ENCODE assay signal across 27 cellular contexts in the genomic region with DNA sequence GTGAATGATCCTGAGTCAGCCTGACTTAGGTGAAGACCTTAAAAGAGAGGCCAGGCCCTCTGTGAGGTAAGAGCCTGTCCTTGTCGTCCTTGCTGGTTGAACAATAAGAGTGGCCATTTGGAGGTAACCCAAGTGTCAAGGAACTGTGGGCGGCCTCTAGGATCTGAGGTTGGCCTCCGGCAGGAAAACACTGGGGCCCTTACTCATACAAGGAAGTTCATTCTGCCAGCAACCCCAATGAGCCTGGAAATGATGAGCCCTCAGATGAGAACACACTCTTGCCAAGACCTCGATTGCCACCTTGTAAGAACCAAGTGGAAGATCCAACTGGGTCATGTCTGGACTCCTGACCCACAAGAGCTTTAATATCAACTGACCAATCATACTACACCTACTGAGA.
"Had no signal": no experiment of that assay in that cellular context is flagged by ENCODE, and none has a peak within 500 bp of the region (broad histone marks: within the 10 kb centered on the region; RNA-seq: fewer than 3 reads in every experiment).

No MANE protein-coding gene starts in this region.

- H3K4me3 ChIP-seq: left lung, lung, mucosa of descending colon, ovary, skin epidermis, stomach, testis, thyroid gland, transverse colon, upper lobe of left lung, vagina had no signal

- H3K27ac ChIP-seq: left lung, ovary, skin epidermis, stomach, testis, thyroid gland, transverse colon, upper lobe of left lung, vagina had no signal

- H3K4me1 Mint-ChIP-seq: memory B cell; naive thymus-derived CD4-positive, alpha-beta T cell; stimulated activated naive B cell treated with anti-CD40 and anti-IgM and Interleukin-4, amounts not matched to agents 10 μg/mL and 1 μg/mL and 100 μg/mL, for 72 hours had no signal

- H3K4me3 Mint-ChIP-seq: memory B cell; naive thymus-derived CD4-positive, alpha-beta T cell; natural killer cell treated with Interleukin-12 subunit alpha and Interleukin-12 subunit beta and Interleukin-15 and Interleukin-18, amount 100 ng/mL, for 72 hours; stimulated activated naive B cell treated with anti-CD40 and anti-IgM and Interleukin-4, amounts not matched to agents 10 μg/mL and 1 μg/mL and 100 μg/mL, for 72 hours had no signal

- H3K36me3 Mint-ChIP-seq: memory B cell; naive thymus-derived CD4-positive, alpha-beta T cell; stimulated activated naive B cell treated with anti-CD40 and anti-IgM and Interleukin-4, amounts not matched to agents 10 μg/mL and 1 μg/mL and 100 μg/mL, for 72 hours had no signal

- H3K9me3 ChIP-seq: mucosa of descending colon, ovary, stomach, testis, thyroid gland, transverse colon, upper lobe of left lung, vagina had no signal

- H3K27ac Mint-ChIP-seq: memory B cell; naive thymus-derived CD4-positive, alpha-beta T cell; natural killer cell treated with Interleukin-12 subunit alpha and Interleukin-12 subunit beta and Interleukin-15 and Interleukin-18, amount 100 ng/mL, for 72 hours; progenitor cell of endocrine pancreas; stimulated activated naive B cell treated with anti-CD40 and anti-IgM and Interleukin-4, amounts not matched to agents 10 μg/mL and 1 μg/mL and 100 μg/mL, for 72 hours had no signal

- H3K4me1 ChIP-seq: left lung, stomach, testis, thyroid gland, transverse colon, upper lobe of left lung, vagina had no signal

- DNase-seq: hippocampal formation; kidney glomerular epithelial cell; left colon; left lung; midbrain; mucosa of descending colon; naive thymus-derived CD4-positive, alpha-beta T cell; ovary; right cardiac atrium; stimulated activated CD4-positive, alpha-beta T cell treated with anti-CD3 and anti-CD28 coated beads, Interleukin-12 subunit alpha, Interleukin-12 subunit beta, amount 100 ng/mL, for 4 hours; stimulated activated CD4-positive, alpha-beta T cell treated with anti-CD3 and anti-CD28 coated beads, Interleukin-15, amount 100 ng/mL, for 24 hours; stimulated activated CD4-positive, alpha-beta T cell treated with anti-CD3 and anti-CD28 coated beads, Interleukin-2, amount 100 ng/mL, for 24 hours; stimulated activated CD4-positive, alpha-beta T cell treated with anti-CD3 and anti-CD28 coated beads, Interleukin-4, amount 100 ng/mL, for 1 hour; stimulated activated naive B cell treated with anti-CD40 and anti-IgM and Interleukin-4, amounts not matched to agents 10 μg/mL and 1 μg/mL and 100 μg/mL, for 72 hours; stimulated activated naive CD8-positive, alpha-beta T cell treated with anti-CD3 and anti-CD28 coated beads, Interleukin-15, Interleukin-2, amounts not matched to agents 100 U/mL and 50 U/mL, for 24 hours; stomach; testis; thyroid gland; transverse colon; upper lobe of left lung had no signal

- H3K27me3 ChIP-seq: left lung, ovary, stomach, testis, thyroid gland, transverse colon, upper lobe of left lung, vagina had no signal

- ATAC-seq: left colon; left lung; mucosa of descending colon; naive thymus-derived CD4-positive, alpha-beta T cell; natural killer cell treated with Interleukin-12 subunit alpha and Interleukin-12 subunit beta and Interleukin-15 and Interleukin-18, amount 100 ng/mL, for 72 hours; right cardiac atrium; sciatic nerve; stimulated activated naive B cell treated with anti-CD40 and anti-IgM and Interleukin-4, amounts not matched to agents 10 μg/mL and 1 μg/mL and 100 μg/mL, for 72 hours; stimulated activated naive CD8-positive, alpha-beta T cell treated with anti-CD3 and anti-CD28 coated beads, Interleukin-15, Interleukin-2, amounts not matched to agents 100 U/mL and 50 U/mL, for 24 hours had no signal

- H3K27me3 Mint-ChIP-seq: memory B cell; natural killer cell treated with Interleukin-12 subunit alpha and Interleukin-12 subunit beta and Interleukin-15 and Interleukin-18, amount 100 ng/mL, for 72 hours; progenitor cell of endocrine pancreas; stimulated activated naive B cell treated with anti-CD40 and anti-IgM and Interleukin-4, amounts not matched to agents 10 μg/mL and 1 μg/mL and 100 μg/mL, for 72 hours had no signal

- H3K36me3 ChIP-seq: left lung, ovary, stomach, thyroid gland, transverse colon, upper lobe of left lung, vagina had no signal
